Comparison of ENCODE assay signal across 8 cellular contexts in the genomic region with DNA sequence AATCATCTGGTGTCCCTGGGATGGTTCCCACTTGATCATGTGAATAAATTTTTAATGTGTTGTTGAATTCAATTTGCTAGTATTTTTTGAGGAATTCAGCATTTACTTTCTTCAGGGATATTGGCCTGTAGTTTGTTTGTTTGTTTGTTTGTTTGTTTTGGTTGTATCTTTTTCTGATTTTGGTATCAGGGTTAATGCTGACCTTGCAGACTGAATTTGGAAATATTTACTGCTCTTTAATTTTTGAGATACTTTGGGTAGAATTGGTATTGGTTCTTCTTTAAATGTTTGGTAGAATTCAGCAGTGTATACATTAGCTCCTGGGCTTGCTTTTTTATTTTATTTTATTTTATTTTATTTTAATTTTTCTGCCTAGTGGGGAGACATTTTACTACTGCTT.
"Had no signal": no experiment of that assay in that cellular context is flagged by ENCODE, and none has a peak within 500 bp of the region (broad histone marks: within the 10 kb centered on the region; RNA-seq: fewer than 3 reads in every experiment).

No MANE protein-coding gene starts in this region.

- H3K36me3 ChIP-seq: HAP-1 had no signal

- ATAC-seq: GM23338, HCT116 had no signal

- H2AFZ ChIP-seq: GM23338 had no signal

- H3K9me3 ChIP-seq: HAP-1 had no signal

- H3K4me3 ChIP-seq: GM23338, HAP-1 had no signal

- H3K4me2 ChIP-seq: GM23338 had no signal

- H3K27ac ChIP-seq: HL-60 had no signal

- H3K4me1 ChIP-seq: HAP-1 had no signal

- DNase-seq: H7, HFFc6, KG1 had no signal

- FAIRE-seq: H1 had no signal
